9 cellular contexts compared by ENCODE assay signal in genomic region chr6:32191696-32192607, GRCh38. TPM values are rescaled to one million over a fixed set of nuclear protein-coding genes. Genes with fewer than 3 reads are reported as not detected.
DNase-seq lines count a peak whose midpoint lies in the region; ATAC-seq and TF ChIP-seq lines count a peak whose summit lies in the region.
"Had no signal": no experiment of that assay in that cellular context is flagged by ENCODE, and none has a peak within 500 bp of the region (broad histone marks: within the 10 kb centered on the region; RNA-seq: fewer than 3 reads in every experiment).

No MANE protein-coding gene starts in this region.

- H3K9ac ChIP-seq in H9 (ENCODE audit: extremely low read depth, insufficient read length, low read length): no peak overlapping the region

- H3K4ac ChIP-seq in H9 (ENCODE audit: low read depth, low read length): no peak overlapping the region

- intact Hi-C loops in activated CD8-positive, alpha-beta T cell treated with anti-CD3 and anti-CD28 coated beads for 36 hours (cut with micrococcal nuclease): no loop called here
- intact Hi-C loops in right cardiac atrium (cut with DNase I): no loop called here
- intact Hi-C loops in left colon (cut with DNase I, micrococcal nuclease): loop anchor here in 1 of 2 donors (10.0 kb wide), 1 partner anchor 77 kb away; no protein-coding TSS in a partner anchor

- no peak overlapping the region for H3K23ac ChIP-seq in H9 (ENCODE audit: insufficient read length, low read depth, low read length)

- H2BK120ac ChIP-seq in H9 (ENCODE audit: low read depth, low read length, poor library complexity, severe bottlenecking): no peak overlapping the region

- H3K18ac ChIP-seq in H9 (ENCODE audit: insufficient read length, low read depth, low read length): no peak overlapping the region

- H2BK15ac ChIP-seq in H9 (ENCODE audit: low read depth, low read length): no peak overlapping the region

- no peaks in the 10 kb centered on the region; a peak in 1 of 5 replicates for H3K9me3 Mint-ChIP-seq in H9
- H3K9me3 Mint-ChIP-seq in activated CD8-positive, alpha-beta T cell treated with anti-CD3 and anti-CD28 coated beads for 36 hours: no peaks in the 10 kb centered on the region
- H3K9me3 Mint-ChIP-seq in stimulated activated naive B cell treated with anti-CD40 and anti-IgM and Interleukin-4, amounts not matched to agents 10 μg/mL and 1 μg/mL and 100 μg/mL, for 72 hours: no peaks in the 10 kb centered on the region

- no peak for ATAC-seq in activated CD8-positive, alpha-beta T cell treated with anti-CD3 and anti-CD28 coated beads for 36 hours
- ATAC-seq in right cardiac atrium (no peak), left colon (no peak)
- ATAC-seq in stimulated activated naive B cell treated with anti-CD40 and anti-IgM and Interleukin-4, amounts not matched to agents 10 μg/mL and 1 μg/mL and 100 μg/mL, for 72 hours (replicated peaks): no peak

- H3K27me3 Mint-ChIP-seq in H9 (ENCODE audit: low read depth): no peaks in the 10 kb centered on the region
- no peaks in the 10 kb centered on the region for H3K27me3 Mint-ChIP-seq in activated CD8-positive, alpha-beta T cell treated with anti-CD3 and anti-CD28 coated beads for 36 hours
- H3K27me3 Mint-ChIP-seq in stimulated activated naive B cell treated with anti-CD40 and anti-IgM and Interleukin-4, amounts not matched to agents 10 μg/mL and 1 μg/mL and 100 μg/mL, for 72 hours: no peaks in the 10 kb centered on the region

- no peaks in the 10 kb centered on the region for H4K20me1 ChIP-seq in H9 (ENCODE audit: control insufficient read depth, insufficient read depth, insufficient read length)

- H2BK20ac ChIP-seq in H9 (ENCODE audit: low read depth, low read length, poor library complexity, severe bottlenecking): no peak overlapping the region

- H3K9me3 ChIP-seq in H9 (ENCODE audit: control insufficient read depth, low read depth, low read length): no peaks in the 10 kb centered on the region
- H3K9me3 ChIP-seq in right cardiac atrium (ENCODE audit: control insufficient read depth, low read length): no peaks in the 10 kb centered on the region

- H3K23me2 ChIP-seq in H9 (ENCODE audit: insufficient read length, low read depth, low read length, poor library complexity, severe bottlenecking): peaks cover 17% of the 10 kb centered on the region

- H4K8ac ChIP-seq in H9 (replicated peaks; ENCODE audit: insufficient read length, low read depth, low read length): no peak overlapping the region

- H4K91ac ChIP-seq in H9 (ENCODE audit: insufficient read length, low read depth, low read length): no peak overlapping the region

- POLR2A ChIA-PET in activated CD8-positive, alpha-beta T cell treated with anti-CD3 and anti-CD28 coated beads for 36 hours (lab: Charles Lee): interaction anchor here (0.8 to 7.2 kb wide), 6 partner anchors 13 to 780 kb away, joined by 3 to 72 read pairs (median 3); partner anchors contain the start of genes AGPAT1, ATF6B, PSMB9 and RNF5

- H3K4me1 ChIP-seq in H9 (ENCODE audit: insufficient read depth, low read length) (peaks cover 7% of the 10 kb centered on the region), right cardiac atrium (ENCODE audit: control insufficient read depth, insufficient read depth, low read length) (peaks cover 3% of the 10 kb centered on the region)

- no peak overlapping the region for H4K5ac ChIP-seq in H9 (ENCODE audit: insufficient read length, low read depth, low read length)

- no peak overlapping the region for H2BK12ac ChIP-seq in H9 (ENCODE audit: insufficient read length, low read depth, low read length)

- CTCF ChIA-PET in activated CD8-positive, alpha-beta T cell treated with anti-CD3 and anti-CD28 coated beads for 36 hours (lab: Charles Lee): interaction anchor here (0.8 to 4.4 kb wide), 5 partner anchors 27 to 761 kb away, joined by 3 to 32 read pairs (median 3); partner anchors contain the start of genes EGFL8 and HLA-DMA

- peak overlapping the region; percentile 39 to 74 (median 40); a peak in 6 of 7 replicates for H3K27ac Mint-ChIP-seq in H9
- H3K27ac Mint-ChIP-seq in activated CD8-positive, alpha-beta T cell treated with anti-CD3 and anti-CD28 coated beads for 36 hours: peak overlapping the region; percentile 99
- H3K27ac Mint-ChIP-seq in stimulated activated naive B cell treated with anti-CD40 and anti-IgM and Interleukin-4, amounts not matched to agents 10 μg/mL and 1 μg/mL and 100 μg/mL, for 72 hours: peak overlapping the region; percentile 97

- no peak overlapping the region; the same call in 1 of the 2 replicates for H3K14ac ChIP-seq in H9 (ENCODE audit: insufficient read depth, low read length)

- no peak overlapping the region for H2BK5ac ChIP-seq in H9 (ENCODE audit: insufficient read length, low read length)

- WGBS in H9 (ENCODE audit: extremely low coverage, insufficient read length, low lambda C conversion rate): no CpG with 5 or more reads among the region's 15 CpGs
- 71% methylated on average over 15 of the region's 15 CpGs for WGBS in right cardiac atrium

- peaks cover 54 to 59% of the 10 kb centered on the region in 2 experiments for H3K4me1 Mint-ChIP-seq in H9
- H3K4me1 Mint-ChIP-seq in activated CD8-positive, alpha-beta T cell treated with anti-CD3 and anti-CD28 coated beads for 36 hours (ENCODE audit: low read depth): peaks cover 43% of the 10 kb centered on the region
- peaks cover 49 to 75% of the 10 kb centered on the region in 2 donors for H3K4me1 Mint-ChIP-seq in stimulated activated naive B cell treated with anti-CD40 and anti-IgM and Interleukin-4, amounts not matched to agents 10 μg/mL and 1 μg/mL and 100 μg/mL, for 72 hours

- H3K56ac ChIP-seq in H9 (ENCODE audit: insufficient read length, low read depth, low read length): no peak overlapping the region

- no peak overlapping the region for H2AK5ac ChIP-seq in H9 (ENCODE audit: insufficient read length, low read length)

- H3K4me3 Mint-ChIP-seq in H9: peak overlapping the region; percentile 22 to 44; a peak in 3 of 5 replicates
- peak overlapping the region; percentile 97 for H3K4me3 Mint-ChIP-seq in activated CD8-positive, alpha-beta T cell treated with anti-CD3 and anti-CD28 coated beads for 36 hours
- H3K4me3 Mint-ChIP-seq in stimulated activated naive B cell treated with anti-CD40 and anti-IgM and Interleukin-4, amounts not matched to agents 10 μg/mL and 1 μg/mL and 100 μg/mL, for 72 hours: peak overlapping the region; percentile 95 to 98

- H3K79me1 ChIP-seq in H9 (ENCODE audit: insufficient read depth, low read depth, low read length, poor library complexity, severe bottlenecking): no peaks in the 10 kb centered on the region

- no peaks in the 10 kb centered on the region for H3K79me2 ChIP-seq in H9 (ENCODE audit: insufficient read depth, low read length)

- no peaks in the 10 kb centered on the region for H3K27me3 ChIP-seq in H9 (ENCODE audit: insufficient read depth, low read length)
- no peaks in the 10 kb centered on the region for H3K27me3 ChIP-seq in right cardiac atrium (ENCODE audit: control insufficient read depth, insufficient read depth)

- H2AFZ ChIP-seq in H9 (ENCODE audit: low read length): no peak overlapping the region

- no peak for TF ChIP-seq CTCF in H9 (conservative IDR thresholded peaks at IDR 0.05)
- TF ChIP-seq CTCF in activated CD8-positive, alpha-beta T cell treated with anti-CD3 and anti-CD28 coated beads for 36 hours (IDR thresholded peaks at IDR 0.05): no peak

- peaks cover 7 to 21% (median 18%) of the 10 kb centered on the region in 3 experiments; a peak in 6 of 7 replicates for H3K36me3 Mint-ChIP-seq in H9 (ENCODE audit: insufficient read depth in 1 of 3, low read depth in 3 of 3)
- H3K36me3 Mint-ChIP-seq in activated CD8-positive, alpha-beta T cell treated with anti-CD3 and anti-CD28 coated beads for 36 hours (ENCODE audit: low read depth): peaks cover 29% of the 10 kb centered on the region
- peaks cover 28 to 44% of the 10 kb centered on the region in 2 donors for H3K36me3 Mint-ChIP-seq in stimulated activated naive B cell treated with anti-CD40 and anti-IgM and Interleukin-4, amounts not matched to agents 10 μg/mL and 1 μg/mL and 100 μg/mL, for 72 hours

- no peak overlapping the region for H3K4me2 ChIP-seq in H9 (ENCODE audit: insufficient read depth, insufficient read length, low read length)

- DNase-seq in H9 (peak; percentile 24), right cardiac atrium (no peak), superior temporal gyrus (ENCODE audit: extremely low spot score) (no peak), NCI-H146 treated with DMSO at 0.1 percent for 48 hours (lab: John Stamatoyannopoulos, UW; ENCODE audit: unreplicated experiment) (no peak), HK-2 (ENCODE audit: unreplicated experiment) (no peak), left colon (no peak)
- peak; percentile 25 for DNase-seq in activated CD8-positive, alpha-beta T cell treated with anti-CD3 and anti-CD28 coated beads for 36 hours
- DNase-seq in stimulated activated naive B cell treated with anti-CD40 and anti-IgM and Interleukin-4, amounts not matched to agents 10 μg/mL and 1 μg/mL and 100 μg/mL, for 72 hours: no peak

- H3K27ac ChIP-seq in H9 (ENCODE audit: insufficient read length, low read depth, low read length) (no peak overlapping the region), right cardiac atrium (ENCODE audit: low read length) (peak overlapping the region; percentile 75)

- no peak overlapping the region for H3T11ph ChIP-seq in H9 (ENCODE audit: low read length)

- H3K4me3 ChIP-seq in right cardiac atrium (ENCODE audit: low read length): peak overlapping the region; percentile 36
- H3K4me3 ChIP-seq: lung had no signal

RNA-seq across cellular contexts. Expression of gene GPSM3, which starts 0.5 kb away (rescaled TPM):
- total RNA-seq in H9 (2021): 11.8 and 12.0 TPM in 2 replicates
- total RNA-seq in activated CD8-positive, alpha-beta T cell treated with anti-CD3 and anti-CD28 coated beads for 36 hours: 10 to 100 TPM; 67.8 to 68.7 TPM
- 1 to 10 TPM; 5.9 to 9.5 (median 8.3) TPM for total RNA-seq in right cardiac atrium
- polyA plus RNA-seq in right cardiac atrium: 4.0 TPM
- total RNA-seq in left colon: 10 to 100 TPM in 1 of 2 donors, 1 to 10 TPM in 1; 5.6 to 11.1 TPM

RNA-seq across cellular contexts. Expression of gene PBX2, which starts 1.9 kb away (rescaled TPM):
- total RNA-seq in H9 (2021) (174 and 176 TPM in 2 replicates), right cardiac atrium (10 to 100 TPM; 44.1 to 61.0 (median 51.8) TPM), left colon (10 to 100 TPM; 41.5 to 49.6 TPM)
- 10 to 100 TPM; 59.6 to 64.2 TPM for total RNA-seq in activated CD8-positive, alpha-beta T cell treated with anti-CD3 and anti-CD28 coated beads for 36 hours
- 44.7 TPM for polyA plus RNA-seq in right cardiac atrium

RNA-seq across cellular contexts. Expression of gene AGER, which starts 7.9 kb away (rescaled TPM):
- total RNA-seq in H9 (2021) (14.3 and 17.8 TPM in 2 replicates), right cardiac atrium (1 to 10 TPM; 1.8 to 3.6 (median 3.5) TPM), left colon (1 to 10 TPM; 4.4 TPM)
- total RNA-seq in activated CD8-positive, alpha-beta T cell treated with anti-CD3 and anti-CD28 coated beads for 36 hours: 10 to 100 TPM; 15.5 to 16.4 TPM
- 1.6 TPM for polyA plus RNA-seq in right cardiac atrium

RNA-seq across cellular contexts. Expression of gene RNF5, which starts 13.7 kb away (rescaled TPM):
- total RNA-seq in H9 (2021) (116 and 126 TPM in 2 replicates), right cardiac atrium (10 to 100 TPM; 73.2 to 88.3 (median 76.7) TPM), left colon (100 to 1,000 TPM in 1 of 2 donors, 10 to 100 TPM in 1; 87.2 to 104 TPM)
- total RNA-seq in activated CD8-positive, alpha-beta T cell treated with anti-CD3 and anti-CD28 coated beads for 36 hours: 10 to 100 TPM; 55.4 to 57.9 TPM
- polyA plus RNA-seq in right cardiac atrium: 118 TPM

RNA-seq across cellular contexts. Expression of gene AGPAT1, which starts 16.1 kb away (rescaled TPM):
- total RNA-seq in H9 (2021): 88.8 and 89.5 TPM in 2 replicates
- total RNA-seq in activated CD8-positive, alpha-beta T cell treated with anti-CD3 and anti-CD28 coated beads for 36 hours: 10 to 100 TPM; 24.6 to 28.7 TPM
- total RNA-seq in right cardiac atrium: 10 to 100 TPM; 56.9 to 67.2 (median 63.1) TPM
- polyA plus RNA-seq in right cardiac atrium: 54.9 TPM
- total RNA-seq in left colon: 10 to 100 TPM; 44.4 to 55.0 TPM

Comparison
In these comparisons a context has a peak if more than half of its experiments do, and no peak if none do; other contexts are left out.
1. DNase-seq: peak in H9 (single experiment) and activated CD8-positive, alpha-beta T cell treated with anti-CD3 and anti-CD28 coated beads for 36 hours (single experiment); none in right cardiac atrium (0 of 3), stimulated activated naive B cell treated with anti-CD40 and anti-IgM and Interleukin-4, amounts not matched to agents 10 μg/mL and 1 μg/mL and 100 μg/mL, for 72 hours (single experiment), superior temporal gyrus (single experiment), NCI-H146 treated with DMSO at 0.1 percent for 48 hours (single experiment), HK-2 (single experiment) and left colon (0 of 2).
2. H3K27ac Mint-ChIP-seq: peak in every context shown above with its lines; median percentile 99 in activated CD8-positive, alpha-beta T cell treated with anti-CD3 and anti-CD28 coated beads for 36 hours; 97 in stimulated activated naive B cell treated with anti-CD40 and anti-IgM and Interleukin-4, amounts not matched to agents 10 μg/mL and 1 μg/mL and 100 μg/mL, for 72 hours; 40 in H9.
3. H3K4me3 Mint-ChIP-seq: peak in every context shown above with its lines; median percentile 97 in activated CD8-positive, alpha-beta T cell treated with anti-CD3 and anti-CD28 coated beads for 36 hours; 96 in stimulated activated naive B cell treated with anti-CD40 and anti-IgM and Interleukin-4, amounts not matched to agents 10 μg/mL and 1 μg/mL and 100 μg/mL, for 72 hours; 33 in H9.